23 cellular contexts compared by ENCODE assay signal in genomic region chr10:77776487-77776886, GRCh38.
"Had no signal": no experiment of that assay in that cellular context is flagged by ENCODE, and none has a peak within 500 bp of the region (broad histone marks: within the 10 kb centered on the region; RNA-seq: fewer than 3 reads in every experiment).

No MANE protein-coding gene starts in this region.

- ATAC-seq: esophagus mucosa; gastrocnemius medialis; naive thymus-derived CD4-positive, alpha-beta T cell; pancreas; right lobe of liver; stimulated activated naive CD8-positive, alpha-beta T cell treated with anti-CD3 and anti-CD28 coated beads, Interleukin-15, amount 100 ng/mL, for 72 hours had no signal

- H3K4me2 ChIP-seq: smooth muscle cell had no signal

- DNase-seq: dorsolateral prefrontal cortex; effector CD4-positive, alpha-beta T cell; foreskin fibroblast; gastrocnemius medialis; naive thymus-derived CD4-positive, alpha-beta T cell; nephron progenitor cell; nucleus accumbens; pancreas; retina; right lobe of liver; stimulated activated CD4-positive, alpha-beta T cell treated with anti-CD3 and anti-CD28 coated beads, Interleukin-12 subunit alpha, Interleukin-12 subunit beta, amount 100 ng/mL, for 4 hours; stimulated activated CD4-positive, alpha-beta T cell treated with anti-CD3 and anti-CD28 coated beads, Interleukin-1b, Interleukin-23, amount 100 ng/mL, for 48 hours; stimulated activated CD4-positive, alpha-beta T cell treated with anti-CD3 and anti-CD28 coated beads, Interleukin-4, amount 100 ng/mL, for 1 hour; stimulated activated CD8-positive, alpha-beta memory T cell treated with anti-CD3 and anti-CD28 coated beads, Interleukin-4, amount 100 ng/mL, for 48 hours; stimulated activated naive CD4-positive, alpha-beta T cell; stimulated activated naive CD8-positive, alpha-beta T cell treated with anti-CD3 and anti-CD28 coated beads, Interleukin-15, amount 100 ng/mL, for 72 hours; thyroid gland; trophoblast cell had no signal

- H3K4me3 Mint-ChIP-seq: naive thymus-derived CD4-positive, alpha-beta T cell; nephron progenitor cell; stimulated activated naive CD8-positive, alpha-beta T cell treated with anti-CD3 and anti-CD28 coated beads, Interleukin-15, amount 100 ng/mL, for 72 hours had no signal

- H3K4me1 Mint-ChIP-seq: naive thymus-derived CD4-positive, alpha-beta T cell; stimulated activated naive CD8-positive, alpha-beta T cell treated with anti-CD3 and anti-CD28 coated beads, Interleukin-15, amount 100 ng/mL, for 72 hours had no signal

- H3K27me3 ChIP-seq: dorsolateral prefrontal cortex, gastrocnemius medialis, pancreas, right lobe of liver, suprapubic skin, thyroid gland, vagina had no signal

- H3K4me3 ChIP-seq: dorsolateral prefrontal cortex, gastrocnemius medialis, pancreas, right lobe of liver, smooth muscle cell, suprapubic skin, thyroid gland, vagina had no signal

- H3K4me1 ChIP-seq: pancreas, right lobe of liver, suprapubic skin, vagina had no signal

- H3K36me3 ChIP-seq: pancreas, right lobe of liver, vagina had no signal

- H3K27ac Mint-ChIP-seq: naive thymus-derived CD4-positive, alpha-beta T cell; nephron progenitor cell; stimulated activated naive CD8-positive, alpha-beta T cell treated with anti-CD3 and anti-CD28 coated beads, Interleukin-15, amount 100 ng/mL, for 72 hours had no signal

- H3K9me3 ChIP-seq: gastrocnemius medialis, pancreas, right lobe of liver, suprapubic skin, thyroid gland, vagina had no signal

- H3K27ac ChIP-seq: dorsolateral prefrontal cortex, epithelial cell of prostate, gastrocnemius medialis, pancreas, right lobe of liver, suprapubic skin, thyroid gland, vagina had no signal
